8 cellular contexts compared by ENCODE assay signal in genomic region chr11:105862736-105863367, GRCh38.
DNase-seq lines count a peak whose midpoint lies in the region; ATAC-seq and TF ChIP-seq lines count a peak whose summit lies in the region.

No MANE protein-coding gene starts in this region.

- H3K27ac Mint-ChIP-seq in natural killer cell: no peak overlapping the region
- H3K27ac Mint-ChIP-seq in natural killer cell treated with Interleukin-12 subunit alpha and Interleukin-12 subunit beta and Interleukin-15 and Interleukin-18, amount 100 ng/mL, for 72 hours: no peak overlapping the region

- H3K36me3 ChIP-seq in aorta (ENCODE audit: control insufficient read depth in 1 of 2, insufficient read depth in 2 of 2, low read length in 1 of 2): no peaks in the 10 kb centered on the region

- H3K4me1 ChIP-seq in aorta (ENCODE audit: control insufficient read depth in 1 of 2, insufficient read depth in 2 of 2, low read length in 2 of 2): no peaks in the 10 kb centered on the region

- WGBS in aorta, 2 donors: 23 to 25% methylated on average over 3 of the region's 3 CpGs

- H3K27me3 Mint-ChIP-seq in natural killer cell (ENCODE audit: low read depth in 2 of 2): no peaks in the 10 kb centered on the region
- H3K27me3 Mint-ChIP-seq in natural killer cell treated with Interleukin-12 subunit alpha and Interleukin-12 subunit beta and Interleukin-15 and Interleukin-18, amount 100 ng/mL, for 72 hours: peaks cover 0 to 2% of the 10 kb centered on the region in 2 donors

- TF ChIP-seq CTCF in natural killer cell (IDR thresholded peaks at IDR 0.05): peak; percentile 20

- H3K9me3 Mint-ChIP-seq in natural killer cell: no peaks in the 10 kb centered on the region
- H3K9me3 Mint-ChIP-seq in natural killer cell treated with Interleukin-12 subunit alpha and Interleukin-12 subunit beta and Interleukin-15 and Interleukin-18, amount 100 ng/mL, for 72 hours: no peaks in the 10 kb centered on the region

- intact Hi-C loops in natural killer cell (cut with micrococcal nuclease): loop anchor here (10.0 kb wide), 1 partner anchor 1258 kb away; no protein-coding TSS in a partner anchor
- intact Hi-C loops in aorta (cut with DNase I): no loop called here

- H3K27me3 ChIP-seq in aorta (ENCODE audit: control insufficient read depth in 1 of 2, insufficient read depth in 2 of 2, low read length in 1 of 2): no peaks in the 10 kb centered on the region

- H3K4me3 Mint-ChIP-seq in natural killer cell: no peak overlapping the region
- H3K4me3 Mint-ChIP-seq in natural killer cell treated with Interleukin-12 subunit alpha and Interleukin-12 subunit beta and Interleukin-15 and Interleukin-18, amount 100 ng/mL, for 72 hours: no peak overlapping the region

- no peak for ATAC-seq in natural killer cell
- no peak for ATAC-seq in natural killer cell treated with Interleukin-12 subunit alpha and Interleukin-12 subunit beta and Interleukin-15 and Interleukin-18, amount 100 ng/mL, for 72 hours
- peak; percentile 76 for ATAC-seq in HG02981 (IDR thresholded peaks at IDR 0.05; ENCODE audit: unreplicated experiment)
- peak; percentile 67 for ATAC-seq in aorta (ENCODE audit: low FRiP score)

- no peak overlapping the region for H3K27ac ChIP-seq in aorta (ENCODE audit: low read depth in 1 of 2, low read length in 2 of 2)

- no peaks in the 10 kb centered on the region for H3K9me3 ChIP-seq in aorta (ENCODE audit: control insufficient read depth, low read length)

- H3K36me3 Mint-ChIP-seq in natural killer cell: no peaks in the 10 kb centered on the region
- no peaks in the 10 kb centered on the region for H3K36me3 Mint-ChIP-seq in natural killer cell treated with Interleukin-12 subunit alpha and Interleukin-12 subunit beta and Interleukin-15 and Interleukin-18, amount 100 ng/mL, for 72 hours

- no peak overlapping the region for H3K4me3 ChIP-seq in aorta (ENCODE audit: low read length in 2 of 2)

- DNase-seq in natural killer cell (no peak), NCI-H2227 (lab: John Stamatoyannopoulos, UW; ENCODE audit: unreplicated experiment) (peak; percentile 61), astrocyte of the hippocampus (ENCODE audit: low read depth, low spot score) (peak; percentile 72), kidney tubule cell (ENCODE audit: low spot score) (peak; percentile 61), aorta (no peak)
- DNase-seq in natural killer cell treated with Interleukin-12 subunit alpha and Interleukin-12 subunit beta and Interleukin-15 and Interleukin-18, amount 100 ng/mL, for 72 hours (ENCODE audit: low spot score): no peak
- DNase-seq in activated CD8-positive, alpha-beta memory T cell treated with anti-CD3 and anti-CD28 coated beads, Interleukin-2, amount 50 U/mL, for 48 hours: no peak

- H3K4me1 Mint-ChIP-seq in natural killer cell: no peaks in the 10 kb centered on the region
- H3K4me1 Mint-ChIP-seq in natural killer cell treated with Interleukin-12 subunit alpha and Interleukin-12 subunit beta and Interleukin-15 and Interleukin-18, amount 100 ng/mL, for 72 hours (ENCODE audit: low read depth in 2 of 2): no peaks in the 10 kb centered on the region

Comparison
In these comparisons a context has a peak if more than half of its experiments do, and no peak if none do; other contexts are left out.
1. ATAC-seq: peak in HG02981 (single experiment) and aorta (single experiment); none in natural killer cell (0 of 3) and natural killer cell treated with Interleukin-12 subunit alpha and Interleukin-12 subunit beta and Interleukin-15 and Interleukin-18, amount 100 ng/mL, for 72 hours (0 of 2).
2. DNase-seq: peak in NCI-H2227 (single experiment), astrocyte of the hippocampus (single experiment) and kidney tubule cell (single experiment); none in natural killer cell (single experiment), natural killer cell treated with Interleukin-12 subunit alpha and Interleukin-12 subunit beta and Interleukin-15 and Interleukin-18, amount 100 ng/mL, for 72 hours (single experiment), aorta (0 of 2) and activated CD8-positive, alpha-beta memory T cell treated with anti-CD3 and anti-CD28 coated beads, Interleukin-2, amount 50 U/mL, for 48 hours (single experiment).